ENCODE assay signal across 8 cellular contexts in genomic region chr5:42908086-42908485, GRCh38.
DNase-seq lines count a peak whose midpoint lies in the region; ATAC-seq and TF ChIP-seq lines count a peak whose summit lies in the region.

No MANE protein-coding gene starts in this region.

- H3K79me2 ChIP-seq in HCT116 (ENCODE audit: insufficient read depth, low read length), result no peaks in the 10 kb centered on the region

- no peak for TF ChIP-seq CTCF in CD14-positive monocyte (IDR thresholded peaks at IDR 0.05)
- no peak for TF ChIP-seq CTCF in HCT116 (IDR thresholded peaks at IDR 0.05 in 2 of 3, conservative IDR thresholded peaks at IDR 0.05 in 1 of 3; ENCODE audit: borderline replicate concordance in 1 of 3, insufficient read depth in 1 of 3, low read depth in 2 of 3, low read length in 2 of 3)
- TF ChIP-seq CTCF in left lung (IDR thresholded peaks at IDR 0.05), result no peak

- RAD21 ChIA-PET in HCT116 (lab: Charles Lee; ENCODE audit: low non-redundant PET in 1 of 2, low total read pairs in 2 of 2, uncharacterized antibody in 2 of 2, unreplicated experiment in 2 of 2), result no interaction called here

- ATAC-seq in HCT116 (no peak), left lung (no peak), GM21360 (IDR thresholded peaks at IDR 0.05; ENCODE audit: unreplicated experiment) (no peak), GM18873 (IDR thresholded peaks at IDR 0.05; ENCODE audit: low FRiP score, unreplicated experiment) (no peak)

- intact Hi-C loops in CD14-positive monocyte (cut with micrococcal nuclease), result loop anchor here in 1 of 2 donors (5.0 kb wide), 2 partner anchors 39 to 84 kb away; no protein-coding TSS in a partner anchor
- intact Hi-C loops in HCT116 (cut with micrococcal nuclease), result loop anchor here (5.0 kb wide), 1 partner anchor 319 kb away; no protein-coding TSS in a partner anchor
- intact Hi-C loops in left lung (cut with DNase I), result no loop called here

- no peaks in the 10 kb centered on the region for H3K36me3 ChIP-seq in HCT116 (ENCODE audit: control insufficient read depth in 1 of 2, insufficient read depth in 2 of 2, low read length in 2 of 2)
- H3K36me3 ChIP-seq in left lung, result no peaks in the 10 kb centered on the region

- H4K20me1 ChIP-seq in HCT116 (ENCODE audit: insufficient read depth), result no peaks in the 10 kb centered on the region

- H3K4me3 ChIP-seq in HCT116 (replicated peaks in 1 of 2; ENCODE audit: low read depth in 1 of 2, low read length in 2 of 2) (no peak overlapping the region), left lung (peak overlapping the region; percentile 20 to 49)

- H3K4me2 ChIP-seq in HCT116 (ENCODE audit: low read length), result no peak overlapping the region

- H3K4me3 Mint-ChIP-seq in CD14-positive monocyte, result peak overlapping the region; percentile 85 to 97

- no peak overlapping the region for H3K9ac ChIP-seq in HCT116 (ENCODE audit: low read length)

- peaks cover 12% of the 10 kb centered on the region for H3K4me1 Mint-ChIP-seq in CD14-positive monocyte

- POLR2A ChIA-PET in HCT116 (lab: Charles Lee), result interaction anchor here (1.7 kb wide), 1 partner anchor 113 kb away, joined by 5 read pairs; no protein-coding TSS in a partner anchor

- peaks cover 1 to 2% (median 2%) of the 10 kb centered on the region in 3 donors for H3K27me3 Mint-ChIP-seq in CD14-positive monocyte (ENCODE audit: low read depth in 3 of 3)

- H3K9me3 Mint-ChIP-seq in CD14-positive monocyte, result peaks cover 0 to 1% (median 0%) of the 10 kb centered on the region in 7 donors

- H2AFZ ChIP-seq in HCT116 (ENCODE audit: low read depth, low read length, poor library complexity, severe bottlenecking), result peak overlapping the region; percentile 89

- no peak for DNase-seq in CD14-positive monocyte (ENCODE audit: low spot score)
- no peak for DNase-seq in HCT116 (ENCODE audit: low read depth, low spot score)
- peak; percentile 75 for DNase-seq in SKM-1 treated with dmso at 0.1 percent for 144 hours (lab: John Stamatoyannopoulos, UW; ENCODE audit: unreplicated experiment)
- DNase-seq in left lung, result no peak
- no peak for DNase-seq in OCI-M2 (lab: John Stamatoyannopoulos, UW; ENCODE audit: unreplicated experiment)
- DNase-seq in activated CD4-positive, alpha-beta T cell treated with anti-CD3 and anti-CD28 coated beads, Interleukin-2, amount 50 U/mL, for 48 hours, result no peak

- TF ChIP-seq RAD21 in HCT116 (IDR thresholded peaks at IDR 0.05; ENCODE audit: low read depth), result no peak

- CTCF ChIA-PET in HCT116 (lab: Charles Lee), result interaction anchor here (1.8 to 2.4 kb wide), 3 partner anchors 19 to 482 kb away, joined by 11 to 18 read pairs (median 17); no protein-coding TSS in a partner anchor

- no peak for TF ChIP-seq POLR2A in HCT116 (IDR thresholded peaks at IDR 0.05; ENCODE audit: borderline replicate concordance, extremely low read depth, insufficient read depth, insufficient read length)

- peaks cover 0 to 12% of the 10 kb centered on the region in 2 experiments; a peak in 3 of 4 replicates for H3K4me1 ChIP-seq in HCT116 (ENCODE audit: control insufficient read depth in 1 of 2, insufficient read depth in 2 of 2, low read length in 2 of 2)
- H3K4me1 ChIP-seq in left lung, result peaks cover 0 to 16% of the 10 kb centered on the region in 2 donors

- BruUV-seq in HCT116 (replicated peaks; lab: Mats Ljungman, UMichigan), result no TSS peak

- no peak overlapping the region for H3K27ac ChIP-seq in HCT116 (ENCODE audit: low read depth, low read length)
- H3K27ac ChIP-seq in left lung, result peak overlapping the region in 1 of 2 donors; percentile 2

- no peaks in the 10 kb centered on the region for H3K9me2 ChIP-seq in HCT116 (ENCODE audit: insufficient read depth)

- H3K27ac Mint-ChIP-seq in CD14-positive monocyte, result peak overlapping the region in 1 of 7 donors; percentile 70

- no peaks in the 10 kb centered on the region for H3K9me3 ChIP-seq in HCT116 (ENCODE audit: control insufficient read depth in 1 of 2, insufficient read depth in 1 of 2, low read depth in 1 of 2, low read length in 2 of 2)
- no peaks in the 10 kb centered on the region for H3K9me3 ChIP-seq in left lung

- no peaks in the 10 kb centered on the region for H3K27me3 ChIP-seq in HCT116 (ENCODE audit: insufficient read depth, low read length)
- peaks cover 0 to 18% of the 10 kb centered on the region in 2 donors for H3K27me3 ChIP-seq in left lung

- no peaks in the 10 kb centered on the region for H3K36me3 Mint-ChIP-seq in CD14-positive monocyte

TF ChIP-seq in HCT116, 20 proteins besides CTCF, POLR2A, EP300 and RAD21:
- TF ChIP-seq MAX (IDR thresholded peaks at IDR 0.05), result no peak
- no peak for TF ChIP-seq FOSL1 (IDR thresholded peaks at IDR 0.05; ENCODE audit: low read depth)
- no peak for TF ChIP-seq ZNF274 (IDR thresholded peaks at IDR 0.05; ENCODE audit: low read depth, low read length)

Comparison
In these comparisons a context has a peak if more than half of its experiments do, and no peak if none do; other contexts are left out.
1. H3K4me3 ChIP-seq: peak in left lung (2 of 2); none in HCT116 (0 of 2).